ENCODE assay signal across 24 cellular contexts in the genomic region with DNA sequence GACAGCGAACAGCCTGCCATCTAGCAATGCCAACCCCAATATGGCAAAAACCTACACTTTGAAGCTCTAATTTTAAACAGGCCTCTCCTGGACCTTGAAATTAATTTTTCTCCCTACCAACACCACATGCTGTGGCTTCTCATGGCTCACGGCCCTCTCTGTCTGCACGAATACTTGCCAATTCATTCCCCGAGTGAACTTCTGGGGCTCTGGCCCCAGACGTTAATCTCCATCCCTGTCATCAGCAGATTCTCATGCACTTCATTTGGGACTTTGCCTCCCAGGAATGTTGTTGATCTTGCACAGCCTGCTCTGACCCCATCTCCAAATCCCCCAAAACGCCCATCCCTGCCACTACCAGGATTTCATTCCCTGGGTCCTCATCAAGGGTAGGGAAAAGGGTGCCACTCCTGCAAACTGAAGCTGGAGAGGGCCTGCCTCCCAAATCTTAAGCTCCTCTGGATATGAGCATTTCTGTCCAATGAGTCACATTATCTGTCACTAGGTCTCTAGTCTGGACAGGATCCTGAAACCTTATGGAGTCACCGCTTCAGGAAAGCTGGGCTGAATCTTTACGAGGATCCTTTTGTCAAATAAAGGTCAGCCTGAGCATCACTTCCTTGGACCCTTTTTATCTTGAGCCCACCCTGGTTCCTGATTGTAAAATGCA.
DNase-seq lines count a peak whose midpoint lies in the region; ATAC-seq and TF ChIP-seq lines count a peak whose summit lies in the region.
"Had no signal": no experiment of that assay in that cellular context is flagged by ENCODE, and none has a peak within 500 bp of the region (broad histone marks: within the 10 kb centered on the region; RNA-seq: fewer than 3 reads in every experiment).

No MANE protein-coding gene starts in this region.

- peak; percentile 14 for DNase-seq in ACHN
- peak; percentile 22 for DNase-seq in GM04504 (ENCODE audit: low read depth)
- DNase-seq in RKO (ENCODE audit: low spot score), result peak; percentile 15
- peak; percentile 24 for DNase-seq in fibroblast of mammary gland (ENCODE audit: low read depth)
- DNase-seq in erythroblast (lab: John Stamatoyannopoulos, UW), result no peak
- DNase-seq in CD1c-positive myeloid dendritic cell (ENCODE audit: extremely low spot score), result no peak
- DNase-seq: activated CD8-positive, alpha-beta T cell treated with anti-CD3 and anti-CD28 coated beads for 36 hours; activated gamma-delta T cell; activated T-cell treated with anti-CD3 and anti-CD28 coated beads for 4 hours; endodermal cell; GF-D8; heart right ventricle; NCI-H1105 treated with DMSO at 0.1 percent for 48 hours; NCI-H2107; NCI-H510A; nephron progenitor cell; Peyer's patch; right lobe of liver; stimulated activated CD8-positive, alpha-beta memory T cell treated with anti-CD3 and anti-CD28 coated beads, Interleukin-4, amount 100 ng/mL, for 48 hours had no signal

- H3K4me3 ChIP-seq in fibroblast of mammary gland (ENCODE audit: control insufficient read depth, low read depth, low read length), result no peak overlapping the region
- H3K4me3 ChIP-seq: A549, coronary artery, GM12878, heart right ventricle, Peyer's patch, right lobe of liver had no signal

- no peak for TF ChIP-seq CTCF in fibroblast of mammary gland (conservative IDR thresholded peaks at IDR 0.05; ENCODE audit: control insufficient read depth, insufficient read depth, low read depth, low read length)

- TF ChIP-seq POLR2A in erythroblast (IDR thresholded peaks at IDR 0.05; ENCODE audit: low read length), result no peak

- ATAC-seq in GM18868 (IDR thresholded peaks at IDR 0.05; ENCODE audit: unreplicated experiment) (no peak), GM18520 (IDR thresholded peaks at IDR 0.05; ENCODE audit: unreplicated experiment) (no peak)
- ATAC-seq: activated CD8-positive, alpha-beta T cell treated with anti-CD3 and anti-CD28 coated beads for 36 hours; GM12878; heart right ventricle; right lobe of liver had no signal

- in situ Hi-C loops in ACHN (cut with HindIII; ENCODE audit: low pct_ligation_motif_present, low pct_unique_long_range_greater_than_20kb, low sequenced_read_pairs), result loop anchor here (25.0 kb wide), 1 partner anchor 93 kb away; no protein-coding TSS in a partner anchor

Comparison
In these comparisons a context has a peak if more than half of its experiments do, and no peak if none do; other contexts are left out.
1. DNase-seq: peak in ACHN (single experiment), GM04504 (single experiment), RKO (single experiment) and fibroblast of mammary gland (single experiment); none in erythroblast (0 of 2) and CD1c-positive myeloid dendritic cell (single experiment).